In the genomic region with DNA sequence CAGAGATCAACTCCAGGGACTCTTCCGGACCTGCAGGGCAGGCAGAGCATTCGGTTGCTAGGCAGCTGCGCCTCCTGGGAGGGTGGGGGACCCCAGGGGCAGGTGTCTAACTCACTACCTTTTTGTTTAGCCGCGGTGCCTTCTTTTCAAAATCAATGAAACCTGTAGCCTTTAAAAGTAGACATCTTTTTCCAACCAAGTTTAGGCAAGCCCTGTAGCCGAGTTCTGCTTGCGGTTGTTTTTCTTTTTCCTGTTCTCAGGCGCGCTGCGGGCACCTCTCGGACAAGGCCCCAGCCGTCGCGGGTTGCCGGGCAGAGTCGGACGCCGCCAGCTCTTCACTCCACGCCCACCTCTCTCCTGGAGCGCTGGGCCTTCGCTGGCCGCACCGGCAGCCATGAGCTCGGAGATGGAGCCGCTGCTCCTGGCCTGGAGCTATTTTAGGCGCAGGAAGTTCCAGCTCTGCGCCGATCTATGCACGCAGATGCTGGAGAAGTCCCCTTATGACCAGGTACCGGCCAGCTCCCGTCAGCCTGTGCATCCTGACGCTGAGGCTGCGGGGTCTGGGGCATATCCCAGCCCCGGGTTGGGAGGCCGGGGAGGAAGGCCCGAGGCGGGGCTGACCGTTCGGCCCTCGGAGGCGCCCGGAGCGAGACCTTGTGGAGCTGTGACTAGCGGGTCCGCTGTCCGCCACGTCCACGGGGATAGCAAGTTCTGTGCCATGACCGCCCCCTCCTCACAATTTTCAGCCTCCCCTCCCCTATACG, we compare ENCODE assay signal across 1 cellular context.
A peak's percentile ranks its signal among the peaks of the same experiment; 100 is the strongest.
TF ChIP-seq lines count a peak whose summit lies in the region.

Gene TTC8 (plus strand): TSS at position 338 of the 764 bp plus-strand sequence. CDS start 57 bp downstream, at position 395.

TF ChIP-seq in H1, 55 proteins besides CTCF, POLR2A, EP300 and RAD21 (continued from another document):
- TF ChIP-seq RFX5 (IDR thresholded peaks at IDR 0.05; ENCODE audit: borderline replicate concordance, low read depth, low read length) (peak; percentile 91), E2F6 (IDR thresholded peaks at IDR 0.05) (0 out of 2 replicates have a peak, but pooled peaks have one; percentile 22), GABPA (IDR thresholded peaks at IDR 0.05; ENCODE audit: borderline replicate concordance, insufficient read depth, low read length) (no peak), HDAC2 (IDR thresholded peaks at IDR 0.05; ENCODE audit: borderline replicate concordance in 1 of 2, low read depth in 2 of 2, low read length in 2 of 2) (no peak; a peak in 1 of 4 replicates), TBP (IDR thresholded peaks at IDR 0.05; ENCODE audit: low read depth, low read length) (peak; percentile 87), YY1 (IDR thresholded peaks at IDR 0.05; ENCODE audit: low read depth, low read length) (peak; percentile 87), RXRA (IDR thresholded peaks at IDR 0.05; ENCODE audit: insufficient read depth, low read depth, low read length) (no peak), NANOG (IDR thresholded peaks at IDR 0.05; ENCODE audit: insufficient read depth, low read depth, low read length, poor library complexity, severe bottlenecking) (no peak), FOSL1 (IDR thresholded peaks at IDR 0.05; ENCODE audit: insufficient read depth, low read depth, low read length) (no peak), JUN (IDR thresholded peaks at IDR 0.05; ENCODE audit: low read depth, low read length) (no peak), SRF (IDR thresholded peaks at IDR 0.05; ENCODE audit: low read depth, low read length) (no peak), SIN3A (conservative IDR thresholded peaks at IDR 0.05 in 1 of 2, IDR thresholded peaks at IDR 0.05 in 1 of 2; ENCODE audit: low read depth in 1 of 2, low read length in 2 of 2) (peak; percentile 51 to 89; a peak in 2 of 4 replicates), CTBP2 (IDR thresholded peaks at IDR 0.05; ENCODE audit: borderline replicate concordance, insufficient read depth, insufficient read length, low read length) (no peak), SP2 (IDR thresholded peaks at IDR 0.05; ENCODE audit: low read length) (no peak), CBX5 (IDR thresholded peaks at IDR 0.05; ENCODE audit: low read depth, low read length) (no peak), HDAC6 (IDR thresholded peaks at IDR 0.05; ENCODE audit: low read depth, low read length) (no peak), RNF2 (IDR thresholded peaks at IDR 0.05; ENCODE audit: borderline replicate concordance, low read depth, low read length, missing control alignments, poor library complexity, severe bottlenecking) (no peak), ZNF274 (IDR thresholded peaks at IDR 0.05; ENCODE audit: borderline replicate concordance, extremely low read depth, low read length) (no peak), MAFK (IDR thresholded peaks at IDR 0.05; ENCODE audit: low read depth, low read length) (no peak), KDM5A (IDR thresholded peaks at IDR 0.05; ENCODE audit: low read length) (no peak), CHD1 (IDR thresholded peaks at IDR 0.05; ENCODE audit: low read depth, low read length) (no peak), POLR2AphosphoS5 (IDR thresholded peaks at IDR 0.05; ENCODE audit: low read depth, low read length) (peak; percentile 88), GTF2F1 (IDR thresholded peaks at IDR 0.05; ENCODE audit: borderline replicate concordance, low read depth, low read length) (no peak), SP4 (IDR thresholded peaks at IDR 0.05; ENCODE audit: low read length) (peak; percentile 99), EGR1 (IDR thresholded peaks at IDR 0.05; ENCODE audit: borderline replicate concordance, low read depth, low read length) (no peak), ASH2L (IDR thresholded peaks at IDR 0.05; ENCODE audit: low read length) (peak; percentile 89), KDM1A (IDR thresholded peaks at IDR 0.05; ENCODE audit: borderline replicate concordance, low read length) (no peak), CHD2 (IDR thresholded peaks at IDR 0.05; ENCODE audit: low read length) (no peak), POU5F1 (IDR thresholded peaks at IDR 0.05; ENCODE audit: low read depth, low read length) (no peak), NRF1 (IDR thresholded peaks at IDR 0.05; ENCODE audit: low read depth, low read length) (no peak), USF2 (IDR thresholded peaks at IDR 0.05; ENCODE audit: low read length) (no peak), SP1 (IDR thresholded peaks at IDR 0.05; ENCODE audit: low read depth, low read length) (0 out of 2 replicates have a peak, but pooled peaks have one; percentile 27), ATF2 (IDR thresholded peaks at IDR 0.05; ENCODE audit: low read length) (0 out of 2 replicates have a peak, but pooled peaks have one; percentile 19), SAP30 (IDR thresholded peaks at IDR 0.05; ENCODE audit: insufficient read depth, insufficient replicate concordance, low read length) (no peak), CEBPB (IDR thresholded peaks at IDR 0.05; ENCODE audit: low read depth, low read length) (no peak), TAF7 (optimal IDR thresholded peaks at IDR 0.05; ENCODE audit: borderline replicate concordance, low read depth, low read length) (peak; percentile 81), BCL11A (IDR thresholded peaks at IDR 0.05; ENCODE audit: low read depth in 2 of 2, low read length in 2 of 2) (no peak), TCF12 (IDR thresholded peaks at IDR 0.05; ENCODE audit: low read depth, low read length) (no peak), TEAD4 (IDR thresholded peaks at IDR 0.05; ENCODE audit: low read depth, low read length) (no peak), CBX8 (IDR thresholded peaks at IDR 0.05; ENCODE audit: borderline replicate concordance, low read depth, low read length) (no peak), BACH1 (IDR thresholded peaks at IDR 0.05; ENCODE audit: low read length) (no peak), RBBP5 (IDR thresholded peaks at IDR 0.05; ENCODE audit: borderline replicate concordance, low read depth, low read length) (peak; percentile 87), CREB1 (IDR thresholded peaks at IDR 0.05) (peak; percentile 70; the same call in 1 of the 2 replicates), JUND (IDR thresholded peaks at IDR 0.05; ENCODE audit: low read length) (no peak), TAF1 (IDR thresholded peaks at IDR 0.05; ENCODE audit: low read depth, low read length) (peak; percentile 93), BRCA1 (IDR thresholded peaks at IDR 0.05; ENCODE audit: low read depth, low read length) (no peak), KDM4A (IDR thresholded peaks at IDR 0.05; ENCODE audit: low read depth, low read length, severe bottlenecking) (peak; percentile 87), SIX5 (IDR thresholded peaks at IDR 0.05; ENCODE audit: low read depth, low read length) (no peak), PHF8 (conservative IDR thresholded peaks at IDR 0.05; ENCODE audit: low read depth, low read length) (peak; percentile 92), EZH2 (IDR thresholded peaks at IDR 0.05; ENCODE audit: low read depth, low read length, severe bottlenecking) (no peak), SUZ12 (IDR thresholded peaks at IDR 0.05; ENCODE audit: low read length) (no peak)
- TF ChIP-seq, protein P1, sequence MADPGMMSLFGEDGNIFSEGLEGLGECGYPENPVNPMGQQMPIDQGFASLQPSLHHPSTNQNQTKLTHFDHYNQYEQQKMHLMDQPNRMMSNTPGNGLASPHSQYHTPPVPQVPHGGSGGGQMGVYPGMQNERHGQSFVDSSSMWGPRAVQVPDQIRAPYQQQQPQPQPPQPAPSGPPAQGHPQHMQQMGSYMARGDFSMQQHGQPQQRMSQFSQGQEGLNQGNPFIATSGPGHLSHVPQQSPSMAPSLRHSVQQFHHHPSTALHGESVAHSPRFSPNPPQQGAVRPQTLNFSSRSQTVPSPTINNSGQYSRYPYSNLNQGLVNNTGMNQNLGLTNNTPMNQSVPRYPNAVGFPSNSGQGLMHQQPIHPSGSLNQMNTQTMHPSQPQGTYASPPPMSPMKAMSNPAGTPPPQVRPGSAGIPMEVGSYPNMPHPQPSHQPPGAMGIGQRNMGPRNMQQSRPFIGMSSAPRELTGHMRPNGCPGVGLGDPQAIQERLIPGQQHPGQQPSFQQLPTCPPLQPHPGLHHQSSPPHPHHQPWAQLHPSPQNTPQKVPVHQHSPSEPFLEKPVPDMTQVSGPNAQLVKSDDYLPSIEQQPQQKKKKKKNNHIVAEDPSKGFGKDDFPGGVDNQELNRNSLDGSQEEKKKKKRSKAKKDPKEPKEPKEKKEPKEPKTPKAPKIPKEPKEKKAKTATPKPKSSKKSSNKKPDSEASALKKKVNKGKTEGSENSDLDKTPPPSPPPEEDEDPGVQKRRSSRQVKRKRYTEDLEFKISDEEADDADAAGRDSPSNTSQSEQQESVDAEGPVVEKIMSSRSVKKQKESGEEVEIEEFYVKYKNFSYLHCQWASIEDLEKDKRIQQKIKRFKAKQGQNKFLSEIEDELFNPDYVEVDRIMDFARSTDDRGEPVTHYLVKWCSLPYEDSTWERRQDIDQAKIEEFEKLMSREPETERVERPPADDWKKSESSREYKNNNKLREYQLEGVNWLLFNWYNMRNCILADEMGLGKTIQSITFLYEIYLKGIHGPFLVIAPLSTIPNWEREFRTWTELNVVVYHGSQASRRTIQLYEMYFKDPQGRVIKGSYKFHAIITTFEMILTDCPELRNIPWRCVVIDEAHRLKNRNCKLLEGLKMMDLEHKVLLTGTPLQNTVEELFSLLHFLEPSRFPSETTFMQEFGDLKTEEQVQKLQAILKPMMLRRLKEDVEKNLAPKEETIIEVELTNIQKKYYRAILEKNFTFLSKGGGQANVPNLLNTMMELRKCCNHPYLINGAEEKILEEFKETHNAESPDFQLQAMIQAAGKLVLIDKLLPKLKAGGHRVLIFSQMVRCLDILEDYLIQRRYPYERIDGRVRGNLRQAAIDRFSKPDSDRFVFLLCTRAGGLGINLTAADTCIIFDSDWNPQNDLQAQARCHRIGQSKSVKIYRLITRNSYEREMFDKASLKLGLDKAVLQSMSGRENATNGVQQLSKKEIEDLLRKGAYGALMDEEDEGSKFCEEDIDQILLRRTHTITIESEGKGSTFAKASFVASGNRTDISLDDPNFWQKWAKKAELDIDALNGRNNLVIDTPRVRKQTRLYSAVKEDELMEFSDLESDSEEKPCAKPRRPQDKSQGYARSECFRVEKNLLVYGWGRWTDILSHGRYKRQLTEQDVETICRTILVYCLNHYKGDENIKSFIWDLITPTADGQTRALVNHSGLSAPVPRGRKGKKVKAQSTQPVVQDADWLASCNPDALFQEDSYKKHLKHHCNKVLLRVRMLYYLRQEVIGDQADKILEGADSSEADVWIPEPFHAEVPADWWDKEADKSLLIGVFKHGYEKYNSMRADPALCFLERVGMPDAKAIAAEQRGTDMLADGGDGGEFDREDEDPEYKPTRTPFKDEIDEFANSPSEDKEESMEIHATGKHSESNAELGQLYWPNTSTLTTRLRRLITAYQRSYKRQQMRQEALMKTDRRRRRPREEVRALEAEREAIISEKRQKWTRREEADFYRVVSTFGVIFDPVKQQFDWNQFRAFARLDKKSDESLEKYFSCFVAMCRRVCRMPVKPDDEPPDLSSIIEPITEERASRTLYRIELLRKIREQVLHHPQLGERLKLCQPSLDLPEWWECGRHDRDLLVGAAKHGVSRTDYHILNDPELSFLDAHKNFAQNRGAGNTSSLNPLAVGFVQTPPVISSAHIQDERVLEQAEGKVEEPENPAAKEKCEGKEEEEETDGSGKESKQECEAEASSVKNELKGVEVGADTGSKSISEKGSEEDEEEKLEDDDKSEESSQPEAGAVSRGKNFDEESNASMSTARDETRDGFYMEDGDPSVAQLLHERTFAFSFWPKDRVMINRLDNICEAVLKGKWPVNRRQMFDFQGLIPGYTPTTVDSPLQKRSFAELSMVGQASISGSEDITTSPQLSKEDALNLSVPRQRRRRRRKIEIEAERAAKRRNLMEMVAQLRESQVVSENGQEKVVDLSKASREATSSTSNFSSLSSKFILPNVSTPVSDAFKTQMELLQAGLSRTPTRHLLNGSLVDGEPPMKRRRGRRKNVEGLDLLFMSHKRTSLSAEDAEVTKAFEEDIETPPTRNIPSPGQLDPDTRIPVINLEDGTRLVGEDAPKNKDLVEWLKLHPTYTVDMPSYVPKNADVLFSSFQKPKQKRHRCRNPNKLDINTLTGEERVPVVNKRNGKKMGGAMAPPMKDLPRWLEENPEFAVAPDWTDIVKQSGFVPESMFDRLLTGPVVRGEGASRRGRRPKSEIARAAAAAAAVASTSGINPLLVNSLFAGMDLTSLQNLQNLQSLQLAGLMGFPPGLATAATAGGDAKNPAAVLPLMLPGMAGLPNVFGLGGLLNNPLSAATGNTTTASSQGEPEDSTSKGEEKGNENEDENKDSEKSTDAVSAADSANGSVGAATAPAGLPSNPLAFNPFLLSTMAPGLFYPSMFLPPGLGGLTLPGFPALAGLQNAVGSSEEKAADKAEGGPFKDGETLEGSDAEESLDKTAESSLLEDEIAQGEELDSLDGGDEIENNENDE (IDR thresholded peaks at IDR 0.05; ENCODE audit: insufficient replicate concordance, low read length), result no peak
- TF ChIP-seq, protein P2, sequence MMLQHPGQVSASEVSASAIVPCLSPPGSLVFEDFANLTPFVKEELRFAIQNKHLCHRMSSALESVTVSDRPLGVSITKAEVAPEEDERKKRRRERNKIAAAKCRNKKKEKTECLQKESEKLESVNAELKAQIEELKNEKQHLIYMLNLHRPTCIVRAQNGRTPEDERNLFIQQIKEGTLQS (IDR thresholded peaks at IDR 0.05; ENCODE audit: insufficient read depth, low read depth, low read length), result no peak
- TF ChIP-seq, protein P3, sequence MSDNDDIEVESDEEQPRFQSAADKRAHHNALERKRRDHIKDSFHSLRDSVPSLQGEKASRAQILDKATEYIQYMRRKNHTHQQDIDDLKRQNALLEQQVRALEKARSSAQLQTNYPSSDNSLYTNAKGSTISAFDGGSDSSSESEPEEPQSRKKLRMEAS (IDR thresholded peaks at IDR 0.05), result no peak
